In the genomic region with DNA sequence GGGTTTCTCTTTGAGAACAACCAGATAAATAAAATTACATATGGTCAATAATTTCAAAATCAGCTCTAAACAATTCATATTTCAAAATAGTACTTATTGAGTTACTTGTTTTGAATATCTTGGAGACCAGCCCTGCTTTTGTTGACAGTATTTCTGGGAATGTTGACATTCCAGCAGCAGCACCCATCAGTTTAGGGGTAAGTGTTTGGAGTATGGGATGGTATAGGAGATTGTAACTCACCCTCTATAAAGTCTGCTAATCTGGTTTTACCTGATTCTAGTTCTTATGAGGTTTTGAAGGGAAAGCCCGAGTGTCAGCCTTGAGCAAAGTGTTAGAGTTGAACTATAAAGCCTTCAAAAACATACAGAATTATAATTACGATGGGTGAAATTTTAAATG, we compare ENCODE assay signal across 20 cellular contexts.
"Had no signal": no experiment of that assay in that cellular context is flagged by ENCODE, and none has a peak within 500 bp of the region (broad histone marks: within the 10 kb centered on the region; RNA-seq: fewer than 3 reads in every experiment).

No MANE protein-coding gene starts in this region.

- DNase-seq: dorsolateral prefrontal cortex; effector CD4-positive, alpha-beta T cell; mesenchymal stem cell; naive thymus-derived CD4-positive, alpha-beta T cell; right lobe of liver; small intestine; stimulated activated CD4-positive, alpha-beta T cell treated with anti-CD3 and anti-CD28 coated beads, Interleukin-15, amount 100 ng/mL, for 24 hours; stimulated activated CD4-positive, alpha-beta T cell treated with anti-CD3 and anti-CD28 coated beads, Interleukin-2, amount 100 ng/mL, for 48 hours; stimulated activated naive B cell treated with anti-CD40 and anti-IgM and Interleukin-4, amounts not matched to agents 10 μg/mL and 1 μg/mL and 100 μg/mL, for 72 hours; upper lobe of left lung had no signal

- H3K79me2 ChIP-seq: parathyroid adenoma had no signal

- H2AFZ ChIP-seq: neural progenitor cell, parathyroid adenoma had no signal

- H3K9me3 ChIP-seq: right lobe of liver, thoracic aorta, tibial nerve, upper lobe of left lung had no signal

- H3K9ac ChIP-seq: neural progenitor cell, parathyroid adenoma had no signal

- H3K4me2 ChIP-seq: neural progenitor cell had no signal

- H3K36me3 ChIP-seq: neural progenitor cell, right lobe of liver, thoracic aorta, tibial nerve, upper lobe of left lung had no signal

- H3K27me3 ChIP-seq: dorsolateral prefrontal cortex, neural progenitor cell, right lobe of liver, tibial nerve, upper lobe of left lung had no signal

- FAIRE-seq: colon, frontal cortex, keratinocyte, small intestine, urothelium cell line had no signal

- H3K4me3 ChIP-seq: dorsolateral prefrontal cortex, lung, neural progenitor cell, right lobe of liver, thoracic aorta, tibial nerve, upper lobe of left lung had no signal

- H3K27ac ChIP-seq: dorsolateral prefrontal cortex, epithelial cell of prostate, neural progenitor cell, parathyroid adenoma, right lobe of liver, thoracic aorta, tibial nerve, upper lobe of left lung had no signal

- H3K4me1 ChIP-seq: neural progenitor cell, parathyroid adenoma, right lobe of liver, tibial nerve, upper lobe of left lung had no signal
